Comparison of ENCODE assay signal across 1 cellular context in the genomic region with DNA sequence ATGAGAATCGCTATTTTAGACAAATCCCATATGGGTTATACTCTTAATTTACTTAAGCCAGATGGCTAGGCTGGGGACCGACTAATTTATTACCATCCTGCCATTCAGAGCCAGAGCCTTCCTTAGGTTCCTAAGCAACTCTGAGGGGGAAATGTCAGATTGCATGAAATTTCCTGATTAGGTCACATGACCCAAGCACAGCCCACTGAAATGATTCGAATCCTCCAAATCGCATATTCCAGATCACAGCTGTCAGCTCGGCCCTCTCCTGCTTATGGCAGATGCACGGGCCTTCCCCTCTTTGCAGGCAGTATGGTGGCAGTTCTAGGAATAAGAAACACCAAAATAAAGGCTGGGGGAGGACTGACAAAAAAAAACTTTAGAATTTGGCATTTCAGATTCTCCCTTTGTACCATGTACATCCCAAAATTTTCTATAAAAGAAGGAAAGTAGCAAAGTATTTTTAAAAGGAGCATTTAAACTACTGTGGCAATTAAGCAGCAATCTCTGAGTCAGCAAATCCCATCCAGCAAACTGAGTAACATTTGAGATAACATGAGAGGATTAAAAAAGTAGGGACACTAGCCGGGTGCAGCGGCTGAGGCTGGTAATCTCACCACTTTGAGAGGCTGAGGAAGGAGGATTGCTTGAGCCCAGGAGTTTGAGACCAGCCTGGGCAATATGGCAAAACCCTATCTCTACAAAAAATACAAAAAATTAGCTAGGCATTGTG.
TF ChIP-seq lines count a peak whose summit lies in the region.

No MANE protein-coding gene starts in this region.

TF ChIP-seq in IMR-90, 13 proteins besides CTCF, POLR2A, EP300 and RAD21:
- TF ChIP-seq RCOR1 (IDR thresholded peaks at IDR 0.05; ENCODE audit: insufficient replicate concordance, low read length) (no peak), MAFK (IDR thresholded peaks at IDR 0.05; ENCODE audit: low read depth, low read length) (peak; percentile 86)
